9 cellular contexts compared by ENCODE assay signal in the genomic region with DNA sequence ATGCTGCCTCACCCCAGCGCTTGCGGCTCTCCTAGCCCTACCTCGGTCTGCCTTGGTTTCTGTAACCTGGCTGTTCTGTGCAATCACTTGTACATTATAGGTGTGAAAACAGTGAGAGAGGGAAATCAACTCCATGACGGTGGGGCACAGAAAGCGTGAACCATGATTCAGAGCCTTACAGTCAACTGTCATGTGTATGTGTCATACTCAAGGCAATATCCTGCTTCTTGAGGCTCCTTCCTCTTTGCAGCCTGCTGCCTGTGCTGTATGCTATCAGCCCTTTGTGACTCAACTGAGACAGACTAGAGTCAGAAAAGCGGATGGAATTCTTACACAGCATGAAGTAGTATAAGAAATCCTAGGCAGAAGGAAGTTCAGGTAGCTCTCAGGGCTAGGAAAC. TPM values are rescaled to one million over a fixed set of nuclear protein-coding genes. Genes with fewer than 3 reads are reported as not detected.
DNase-seq lines count a peak whose midpoint lies in the region; ATAC-seq and TF ChIP-seq lines count a peak whose summit lies in the region.
"Had no signal": no experiment of that assay in that cellular context is flagged by ENCODE, and none has a peak within 500 bp of the region (broad histone marks: within the 10 kb centered on the region; RNA-seq: fewer than 3 reads in every experiment).

No MANE protein-coding gene starts in this region.

- H3K4me3 ChIP-seq in RWPE2 (ENCODE audit: severe bottlenecking) (no peak overlapping the region), coronary artery (no peak overlapping the region)

- peak; percentile 89 for ATAC-seq in RWPE2 (ENCODE audit: low read depth)
- ATAC-seq in HG03469 (IDR thresholded peaks at IDR 0.05; ENCODE audit: unreplicated experiment) = no peak
- no peak for ATAC-seq in HG02588 (IDR thresholded peaks at IDR 0.05; ENCODE audit: unreplicated experiment)
- ATAC-seq in HG02763 (IDR thresholded peaks at IDR 0.05; ENCODE audit: unreplicated experiment) = no peak

- peaks cover 14% of the 10 kb centered on the region for H3K4me1 ChIP-seq in RWPE2 (ENCODE audit: insufficient read depth, poor library complexity, severe bottlenecking)

- peaks cover 23% of the 10 kb centered on the region for H3K27me3 ChIP-seq in RWPE2 (ENCODE audit: insufficient read depth, poor library complexity, severe bottlenecking)

- H3K9me3 ChIP-seq in RWPE2 (ENCODE audit: severe bottlenecking) = no peaks in the 10 kb centered on the region

- no peaks in the 10 kb centered on the region for H3K36me3 ChIP-seq in RWPE2 (ENCODE audit: low read depth)

- TF ChIP-seq CTCF in RWPE2 (IDR thresholded peaks at IDR 0.05; ENCODE audit: poor library complexity, severe bottlenecking) (no peak), coronary artery (IDR thresholded peaks at IDR 0.05) (no peak)

- H3K27ac ChIP-seq in RWPE2 (ENCODE audit: poor library complexity, severe bottlenecking) (no peak overlapping the region), coronary artery (no peak overlapping the region)

- DNase-seq in ELR (ENCODE audit: low read depth) (peak; percentile 97), RWPE2 (ENCODE audit: low spot score) (no peak), amniotic stem cell (lab: John Stamatoyannopoulos, UW) (peak; percentile 51), pulmonary artery endothelial cell (ENCODE audit: low read depth, low spot score) (peak; percentile 46), coronary artery (ENCODE audit: low spot score) (no peak)

RNA-seq across cellular contexts. Expression of a gene that starts 2.1 kb away (rescaled TPM):
- 4.0 and 15.6 TPM in 2 replicates for total RNA-seq in pulmonary artery endothelial cell

RNA-seq across cellular contexts. Expression of a gene that starts 37.5 kb away (rescaled TPM):
- total RNA-seq in pulmonary artery endothelial cell = 31.3 and 42.4 TPM in 2 replicates

RNA-seq across cellular contexts. Expression of a gene that starts 58.9 kb away (rescaled TPM):
- total RNA-seq in pulmonary artery endothelial cell = not detected in 2 replicates
- total RNA-seq: T-helper 1 cell treated with Interleukin-12 subunit alpha and Interleukin-12 subunit beta and Interleukin-4 antibody, amounts not matched to agents 30 ng/mL and 1 ng/mL, for 36 hours had no signal

Comparison
In these comparisons a context has a peak if more than half of its experiments do, and no peak if none do; other contexts are left out.
1. DNase-seq: peak in ELR (single experiment), amniotic stem cell (single experiment) and pulmonary artery endothelial cell (single experiment); none in RWPE2 (single experiment) and coronary artery (single experiment).